Comparison of ENCODE assay signal across 15 cellular contexts in the genomic region with DNA sequence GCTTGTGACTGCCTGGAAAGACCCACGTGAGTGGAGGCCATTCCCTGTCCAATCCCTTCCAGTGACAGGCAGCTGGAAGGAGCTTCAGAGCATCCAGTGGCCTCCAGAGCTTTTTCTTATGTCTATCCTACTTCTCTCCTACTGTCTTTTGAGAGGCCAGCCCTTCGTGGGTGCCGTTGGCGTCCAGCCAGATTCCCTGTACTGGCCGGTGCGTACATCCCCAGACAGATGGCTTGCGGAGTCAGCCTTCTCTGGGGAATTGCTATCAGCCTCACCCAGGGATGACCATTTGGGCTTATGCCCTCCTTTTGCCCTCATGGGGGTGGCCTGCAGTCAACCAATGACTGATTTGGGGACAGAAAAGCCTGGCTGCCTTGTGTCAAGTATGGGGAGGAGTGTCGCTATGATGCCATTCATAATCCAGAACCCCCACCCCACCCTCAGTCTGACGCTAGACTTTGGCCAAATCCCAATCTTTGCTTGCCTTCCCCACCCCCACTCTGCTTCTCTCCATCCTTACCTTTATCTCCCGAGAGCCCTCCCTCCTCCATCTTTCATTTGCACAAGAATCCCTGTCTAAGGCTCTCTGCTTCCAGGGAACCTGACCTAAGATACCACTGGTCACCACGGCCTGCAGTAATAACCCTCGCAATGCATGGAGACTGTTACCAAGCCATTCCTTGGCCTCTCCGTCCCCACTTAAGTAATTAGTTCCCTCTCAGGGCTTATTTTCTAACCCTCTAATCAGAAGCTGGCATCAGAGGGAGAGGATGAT.
"Had no signal": no experiment of that assay in that cellular context is flagged by ENCODE, and none has a peak within 500 bp of the region (broad histone marks: within the 10 kb centered on the region; RNA-seq: fewer than 3 reads in every experiment).

No MANE protein-coding gene starts in this region.

- H3K27ac Mint-ChIP-seq: activated naive CD4-positive, alpha-beta T cell treated with anti-CD3 and anti-CD28 coated beads, Interleukin-2, amount 50 U/mL, for 72 hours; naive thymus-derived CD4-positive, alpha-beta T cell had no signal

- H3K36me3 Mint-ChIP-seq: activated naive CD4-positive, alpha-beta T cell treated with anti-CD3 and anti-CD28 coated beads, Interleukin-2, amount 50 U/mL, for 72 hours; brain; naive thymus-derived CD4-positive, alpha-beta T cell had no signal

- H3K4me3 ChIP-seq: heart right ventricle, left ventricle myocardium inferior, prostate gland, right atrium auricular region, spleen, upper lobe of right lung had no signal

- DNase-seq: activated T-cell treated with anti-CD3 and anti-CD28 coated beads, Interleukin-2, amount 50 U/mL, for 1 hour; aorta; kidney; left ventricle myocardium inferior; naive thymus-derived CD4-positive, alpha-beta T cell; spleen; stimulated activated CD4-positive, alpha-beta T cell treated with anti-CD3 and anti-CD28 coated beads, Interleukin-4, amount 100 ng/mL, for 1 hour; stimulated activated naive CD4-positive, alpha-beta T cell; upper lobe of right lung had no signal

- H3K9me3 ChIP-seq: heart right ventricle, left ventricle myocardium inferior, prostate gland, right atrium auricular region, spleen, upper lobe of right lung had no signal

- H3K4me3 Mint-ChIP-seq: brain; naive thymus-derived CD4-positive, alpha-beta T cell had no signal

- H3K36me3 ChIP-seq: heart right ventricle, left ventricle myocardium inferior, prostate gland, right atrium auricular region, spleen, upper lobe of right lung had no signal

- H3K9me3 Mint-ChIP-seq: activated naive CD4-positive, alpha-beta T cell treated with anti-CD3 and anti-CD28 coated beads, Interleukin-2, amount 50 U/mL, for 72 hours; naive thymus-derived CD4-positive, alpha-beta T cell had no signal

- H3K4me1 ChIP-seq: prostate gland, right atrium auricular region, upper lobe of right lung had no signal

- H3K27me3 ChIP-seq: right atrium auricular region, upper lobe of right lung had no signal

- FAIRE-seq: kidney, TTC549 had no signal

- H3K27ac ChIP-seq: heart right ventricle, left ventricle myocardium inferior, prostate gland, right atrium auricular region, spleen, upper lobe of right lung had no signal
